2 cellular contexts compared by ENCODE assay signal in genomic region chr10:4650572-4650971, GRCh38.
TF ChIP-seq lines count a peak whose summit lies in the region.

No MANE protein-coding gene starts in this region.

TF ChIP-seq in A549, 52 proteins besides CTCF, POLR2A, EP300 and RAD21 (continued from another document):
- TF ChIP-seq USF2 (IDR thresholded peaks at IDR 0.05): no peak
- TF ChIP-seq TFCP2L1 (CRISPR knock-in tag; IDR thresholded peaks at IDR 0.05): no peak
- TF ChIP-seq REST (IDR thresholded peaks at IDR 0.05): no peak
- TF ChIP-seq NFE2L2 (conservative IDR thresholded peaks at IDR 0.05; ENCODE audit: low read length): no peak

TF ChIP-seq in HEK293, 187 proteins besides CTCF, POLR2A, EP300 and RAD21 (continued from another document):
- TF ChIP-seq ZNF692 (tag by site-specific recombination; IDR thresholded peaks at IDR 0.05) (no peak), ZNF48 (tag by site-specific recombination; IDR thresholded peaks at IDR 0.05) (no peak), KLF8 (tag by site-specific recombination; IDR thresholded peaks at IDR 0.05) (no peak), ZBTB20 (tag by site-specific recombination; IDR thresholded peaks at IDR 0.05) (0 out of 2 replicates have a peak, but pooled peaks have one; percentile 33), PRDM10 (tag by site-specific recombination; IDR thresholded peaks at IDR 0.05) (peak; percentile 74), ZNF600 (tag by site-specific recombination; IDR thresholded peaks at IDR 0.05) (0 out of 2 replicates have a peak, but pooled peaks have one; percentile 41), ZBTB17 (tag by site-specific recombination; IDR thresholded peaks at IDR 0.05) (peak; percentile 28; the same call in 1 of the 2 replicates), ZFP3 (tag by site-specific recombination; IDR thresholded peaks at IDR 0.05; ENCODE audit: low read depth) (no peak), ZBTB6 (tag by site-specific recombination; IDR thresholded peaks at IDR 0.05) (peak; percentile 50), ZNF169 (tag by site-specific recombination; IDR thresholded peaks at IDR 0.05) (no peak), ZNF560 (tag by site-specific recombination; IDR thresholded peaks at IDR 0.05; ENCODE audit: borderline replicate concordance) (no peak), ZBTB44 (tag by site-specific recombination; IDR thresholded peaks at IDR 0.05) (0 out of 2 replicates have a peak, but pooled peaks have one; percentile 8)
